ENCODE assay signal across 8 cellular contexts in genomic region chr1:107963601-107964396, GRCh38. TPM values are rescaled to one million over a fixed set of nuclear protein-coding genes. Genes with fewer than 3 reads are reported as not detected.
A peak's percentile ranks its signal among the peaks of the same experiment; 100 is the strongest.
DNase-seq lines count a peak whose midpoint lies in the region; ATAC-seq and TF ChIP-seq lines count a peak whose summit lies in the region.

No MANE protein-coding gene starts in this region.

- H3K27ac ChIP-seq in CD8-positive, alpha-beta T cell (ENCODE audit: low read depth, low read length) = peak overlapping the region; percentile 74

- H3K27ac Mint-ChIP-seq in CD8-positive, alpha-beta T cell = peak overlapping the region; percentile 93
- H3K27ac Mint-ChIP-seq in effector memory CD8-positive, alpha-beta T cell = peak overlapping the region; percentile 97 to 98
- H3K27ac Mint-ChIP-seq in mesothelial cell of epicardium = peak overlapping the region; percentile 43
- H3K27ac Mint-ChIP-seq in stimulated activated naive CD8-positive, alpha-beta T cell treated with anti-CD3 and anti-CD28 coated beads, Interleukin-15, Interleukin-2, amounts not matched to agents 100 ng/mL and 50 ng/mL, for 24 hours = peak overlapping the region; percentile 96

- no peaks in the 10 kb centered on the region for H3K9me3 Mint-ChIP-seq in CD8-positive, alpha-beta T cell
- H3K9me3 Mint-ChIP-seq in effector memory CD8-positive, alpha-beta T cell = no peaks in the 10 kb centered on the region
- no peaks in the 10 kb centered on the region for H3K9me3 Mint-ChIP-seq in mesothelial cell of epicardium
- H3K9me3 Mint-ChIP-seq in stimulated activated naive CD8-positive, alpha-beta T cell treated with anti-CD3 and anti-CD28 coated beads, Interleukin-15, Interleukin-2, amounts not matched to agents 100 ng/mL and 50 ng/mL, for 24 hours = no peaks in the 10 kb centered on the region

- H3K4me1 Mint-ChIP-seq in CD8-positive, alpha-beta T cell (ENCODE audit: low read depth) = peaks cover 28% of the 10 kb centered on the region
- peaks cover 23 to 48% of the 10 kb centered on the region in 2 donors for H3K4me1 Mint-ChIP-seq in effector memory CD8-positive, alpha-beta T cell (ENCODE audit: low read depth in 2 of 2)
- H3K4me1 Mint-ChIP-seq in mesothelial cell of epicardium = peaks cover 17% of the 10 kb centered on the region
- peaks cover 52% of the 10 kb centered on the region for H3K4me1 Mint-ChIP-seq in stimulated activated naive CD8-positive, alpha-beta T cell treated with anti-CD3 and anti-CD28 coated beads, Interleukin-15, Interleukin-2, amounts not matched to agents 100 ng/mL and 50 ng/mL, for 24 hours (ENCODE audit: low read depth)

- H3K4me3 ChIP-seq in CD8-positive, alpha-beta T cell (ENCODE audit: low read depth, low read length) = peak overlapping the region; percentile 67

- no peak for TF ChIP-seq CTCF in CD8-positive, alpha-beta T cell (IDR thresholded peaks at IDR 0.05)
- no peak for TF ChIP-seq CTCF in mesothelial cell of epicardium (IDR thresholded peaks at IDR 0.05; ENCODE audit: unreplicated experiment)

- no peaks in the 10 kb centered on the region for H3K36me3 ChIP-seq in CD8-positive, alpha-beta T cell (ENCODE audit: insufficient read depth, low read length)

- H3K36me3 Mint-ChIP-seq in CD8-positive, alpha-beta T cell = peaks cover 14% of the 10 kb centered on the region
- peaks cover 25% of the 10 kb centered on the region for H3K36me3 Mint-ChIP-seq in effector memory CD8-positive, alpha-beta T cell (ENCODE audit: insufficient read depth)
- H3K36me3 Mint-ChIP-seq in mesothelial cell of epicardium = no peaks in the 10 kb centered on the region
- H3K36me3 Mint-ChIP-seq in stimulated activated naive CD8-positive, alpha-beta T cell treated with anti-CD3 and anti-CD28 coated beads, Interleukin-15, Interleukin-2, amounts not matched to agents 100 ng/mL and 50 ng/mL, for 24 hours (ENCODE audit: low read depth) = no peaks in the 10 kb centered on the region

- peak overlapping the region; percentile 95 for H3K4me3 Mint-ChIP-seq in CD8-positive, alpha-beta T cell
- H3K4me3 Mint-ChIP-seq in effector memory CD8-positive, alpha-beta T cell = peak overlapping the region; percentile 97 to 98
- peak overlapping the region; percentile 78 for H3K4me3 Mint-ChIP-seq in mesothelial cell of epicardium
- peak overlapping the region; percentile 94 for H3K4me3 Mint-ChIP-seq in stimulated activated naive CD8-positive, alpha-beta T cell treated with anti-CD3 and anti-CD28 coated beads, Interleukin-15, Interleukin-2, amounts not matched to agents 100 ng/mL and 50 ng/mL, for 24 hours

- peak; percentile 8 to 68 (median 40) for DNase-seq in CD8-positive, alpha-beta T cell
- peak; percentile 20 to 30 for DNase-seq in activated CD4-positive, alpha-beta T cell treated with anti-CD3 and anti-CD28 coated beads for 4 hours
- peak; percentile 17 to 51 (median 23) for DNase-seq in effector memory CD8-positive, alpha-beta T cell
- no peak for DNase-seq in mesothelial cell of epicardium (ENCODE audit: low spot score in 2 of 2, unreplicated experiment in 2 of 2)
- DNase-seq in NCI-H2081 (lab: John Stamatoyannopoulos, UW) = no peak

- H3K4me1 ChIP-seq in CD8-positive, alpha-beta T cell (ENCODE audit: insufficient read depth, low read length) = peaks cover 15% of the 10 kb centered on the region

- H3K27me3 Mint-ChIP-seq in CD8-positive, alpha-beta T cell (ENCODE audit: low read depth) = no peaks in the 10 kb centered on the region
- no peaks in the 10 kb centered on the region for H3K27me3 Mint-ChIP-seq in effector memory CD8-positive, alpha-beta T cell
- H3K27me3 Mint-ChIP-seq in mesothelial cell of epicardium (ENCODE audit: low read depth) = peaks cover 72% of the 10 kb centered on the region
- no peaks in the 10 kb centered on the region for H3K27me3 Mint-ChIP-seq in stimulated activated naive CD8-positive, alpha-beta T cell treated with anti-CD3 and anti-CD28 coated beads, Interleukin-15, Interleukin-2, amounts not matched to agents 100 ng/mL and 50 ng/mL, for 24 hours

- POLR2A ChIA-PET in CD8-positive, alpha-beta T cell (lab: Charles Lee) = interaction anchor here (1.0 to 1.9 kb wide), 14 partner anchors 10 to 236 kb away, joined by 3 to 8 read pairs (median 4); partner anchors contain the start of gene SLC25A24

- no peaks in the 10 kb centered on the region for H3K27me3 ChIP-seq in CD8-positive, alpha-beta T cell (ENCODE audit: insufficient read depth, low read length)

- peak; percentile 73 for ATAC-seq in CD8-positive, alpha-beta T cell
- ATAC-seq in GM19463 (IDR thresholded peaks at IDR 0.05; ENCODE audit: unreplicated experiment) = peak; percentile 82
- ATAC-seq in HG03565 (IDR thresholded peaks at IDR 0.05; ENCODE audit: unreplicated experiment) = peak; percentile 79
- peak; percentile 69 for ATAC-seq in effector memory CD8-positive, alpha-beta T cell (replicated peaks)

- intact Hi-C loops in CD8-positive, alpha-beta T cell (cut with DNase I, micrococcal nuclease) = loop anchor here (1.0 to 5.0 kb wide), 7 partner anchors 21 to 179 kb away; no protein-coding TSS in a partner anchor

- CTCF ChIA-PET in CD8-positive, alpha-beta T cell (lab: Charles Lee) = interaction anchor here (0.5 to 4.7 kb wide), 20 partner anchors 8 to 213 kb away, joined by 3 to 57 read pairs (median 4); no protein-coding TSS in a partner anchor

- no peaks in the 10 kb centered on the region for H3K9me3 ChIP-seq in CD8-positive, alpha-beta T cell (ENCODE audit: low read length)

RNA-seq across cellular contexts. Expression of gene VAV3, which starts 1.2 kb away (rescaled TPM):
- 10 to 100 TPM in 1 of 2 experiments, 1 to 10 TPM in 1; 9.7 to 11.4 TPM for total RNA-seq in CD8-positive, alpha-beta T cell
- total RNA-seq in mesothelial cell of epicardium = 2.1 to 3.2 TPM (median 2.4 TPM) in 3 replicates

Comparison
In these comparisons a context has a peak if more than half of its experiments do, and no peak if none do; other contexts are left out.
1. DNase-seq: peak in CD8-positive, alpha-beta T cell (7 of 7), activated CD4-positive, alpha-beta T cell treated with anti-CD3 and anti-CD28 coated beads for 4 hours (2 of 2) and effector memory CD8-positive, alpha-beta T cell (3 of 3); none in mesothelial cell of epicardium (0 of 2) and NCI-H2081 (0 of 2).
2. H3K27ac Mint-ChIP-seq: peak in every context shown above with its lines; median percentile 98 in effector memory CD8-positive, alpha-beta T cell; 96 in stimulated activated naive CD8-positive, alpha-beta T cell treated with anti-CD3 and anti-CD28 coated beads, Interleukin-15, Interleukin-2, amounts not matched to agents 100 ng/mL and 50 ng/mL, for 24 hours; 93 in CD8-positive, alpha-beta T cell; 43 in mesothelial cell of epicardium.
3. Peak in every context shown above with its lines, with median percentiles within 50 percentile points of each other: ATAC-seq and H3K4me3 Mint-ChIP-seq.